Comparison of ENCODE assay signal across 8 cellular contexts in genomic region chr18:45920367-45920766, GRCh38. TPM values are rescaled to one million over a fixed set of nuclear protein-coding genes. Genes with fewer than 3 reads are reported as not detected.
DNase-seq lines count a peak whose midpoint lies in the region; ATAC-seq, FAIRE-seq and TF ChIP-seq lines count a peak whose summit lies in the region.

No MANE protein-coding gene starts in this region.

- ATAC-seq in Right ventricle myocardium inferior, result peak; percentile 79
- ATAC-seq in stimulated activated naive B cell treated with anti-CD40 and anti-IgM and Interleukin-4, amounts not matched to agents 10 μg/mL and 1 μg/mL and 100 μg/mL, for 72 hours (replicated peaks), result peak; percentile 42 to 45
- no peak for ATAC-seq in HG03139 (IDR thresholded peaks at IDR 0.05; ENCODE audit: unreplicated experiment)

- TF ChIP-seq POLR2A in GM12892 (IDR thresholded peaks at IDR 0.05; ENCODE audit: low read depth, low read length), result no peak

- H3K27ac ChIP-seq in SJCRH30, result no peak overlapping the region

- no peaks in the 10 kb centered on the region for H3K27me3 ChIP-seq in SJCRH30
- H3K27me3 ChIP-seq in H7 (ENCODE audit: control insufficient read depth, insufficient read depth, low read length), result no peaks in the 10 kb centered on the region

- H3K36me3 Mint-ChIP-seq in stimulated activated naive B cell treated with anti-CD40 and anti-IgM and Interleukin-4, amounts not matched to agents 10 μg/mL and 1 μg/mL and 100 μg/mL, for 72 hours, result peaks cover 30 to 47% of the 10 kb centered on the region in 2 donors

- intact Hi-C loops in Right ventricle myocardium inferior (cut with DNase I), result no loop called here

- no peak overlapping the region for H3K4me3 ChIP-seq in SJCRH30
- H3K4me3 ChIP-seq in H7 (ENCODE audit: insufficient read depth, low read depth, low read length), result no peak overlapping the region

- H3K27me3 Mint-ChIP-seq in stimulated activated naive B cell treated with anti-CD40 and anti-IgM and Interleukin-4, amounts not matched to agents 10 μg/mL and 1 μg/mL and 100 μg/mL, for 72 hours, result no peaks in the 10 kb centered on the region

- H3K27ac Mint-ChIP-seq in stimulated activated naive B cell treated with anti-CD40 and anti-IgM and Interleukin-4, amounts not matched to agents 10 μg/mL and 1 μg/mL and 100 μg/mL, for 72 hours, result peak overlapping the region; percentile 27

- no peaks in the 10 kb centered on the region for H3K9me3 ChIP-seq in SJCRH30 (replicated peaks)

- no peak for FAIRE-seq in GM12892 (lab: Jason Lieb, UNC)

- no peak overlapping the region for H3K4me3 Mint-ChIP-seq in stimulated activated naive B cell treated with anti-CD40 and anti-IgM and Interleukin-4, amounts not matched to agents 10 μg/mL and 1 μg/mL and 100 μg/mL, for 72 hours

- H3K4me1 Mint-ChIP-seq in stimulated activated naive B cell treated with anti-CD40 and anti-IgM and Interleukin-4, amounts not matched to agents 10 μg/mL and 1 μg/mL and 100 μg/mL, for 72 hours, result peaks cover 12 to 16% of the 10 kb centered on the region in 2 donors

- H3K9me3 Mint-ChIP-seq in stimulated activated naive B cell treated with anti-CD40 and anti-IgM and Interleukin-4, amounts not matched to agents 10 μg/mL and 1 μg/mL and 100 μg/mL, for 72 hours, result no peaks in the 10 kb centered on the region

- peak; percentile 21 for DNase-seq in HK-2 (ENCODE audit: unreplicated experiment)
- peak; percentile 45 to 47 for DNase-seq in SJCRH30
- peak; percentile 91 for DNase-seq in Right ventricle myocardium inferior (ENCODE audit: missing footprints)
- no peak for DNase-seq in stimulated activated naive B cell treated with anti-CD40 and anti-IgM and Interleukin-4, amounts not matched to agents 10 μg/mL and 1 μg/mL and 100 μg/mL, for 72 hours
- DNase-seq in activated CD4-positive, CD25-positive, alpha-beta regulatory T cell treated with anti-CD3 and anti-CD28 coated beads, Interleukin-2, amount 50 U/mL, for 72 hours, result no peak
- no peak for DNase-seq in H7
- no peak for DNase-seq in GM12892 (ENCODE audit: insufficient read length)

- H3K4me1 ChIP-seq in SJCRH30, result 0 out of 2 replicates have a peak, but pooled peaks cover 3% of the 10 kb centered on the region

- no peaks in the 10 kb centered on the region; the same call in 1 of the 2 replicates for H3K36me3 ChIP-seq in SJCRH30
- H3K36me3 ChIP-seq in H7 (replicated peaks; ENCODE audit: control insufficient read depth, insufficient read depth, low read length), result peaks cover 11% of the 10 kb centered on the region

RNA-seq across cellular contexts. Expression of gene EPG5, which starts 46.8 kb away (rescaled TPM):
- total RNA-seq in SJCRH30 (2014; rRNA removed; shearing (Covaris generic)), result 6.5 and 8.7 TPM in 2 replicates
- total RNA-seq in Right ventricle myocardium inferior, result 18.2 TPM
- total RNA-seq in H7 (2014; rRNA removed; shearing (Covaris generic)), result 5.2 and 9.8 TPM in 2 replicates
- polyA plus RNA-seq in GM12892 (2012; ENCODE audit: missing spikeins), result 9.3 TPM

Comparison
In these comparisons a context has a peak if more than half of its experiments do, and no peak if none do; other contexts are left out.
1. DNase-seq: peak in HK-2 (single experiment), SJCRH30 (2 of 2) and Right ventricle myocardium inferior (single experiment); none in stimulated activated naive B cell treated with anti-CD40 and anti-IgM and Interleukin-4, amounts not matched to agents 10 μg/mL and 1 μg/mL and 100 μg/mL, for 72 hours (single experiment), activated CD4-positive, CD25-positive, alpha-beta regulatory T cell treated with anti-CD3 and anti-CD28 coated beads, Interleukin-2, amount 50 U/mL, for 72 hours (single experiment), H7 (single experiment) and GM12892 (single experiment).